ENCODE assay signal across 20 cellular contexts in genomic region chr1:240193699-240194098, GRCh38.
DNase-seq lines count a peak whose midpoint lies in the region; ATAC-seq and FAIRE-seq lines count a peak whose summit lies in the region.
"Had no signal": no experiment of that assay in that cellular context is flagged by ENCODE, and none has a peak within 500 bp of the region (broad histone marks: within the 10 kb centered on the region; RNA-seq: fewer than 3 reads in every experiment).

No MANE protein-coding gene starts in this region.

- no peak overlapping the region for H3K14ac ChIP-seq in trophoblast cell (ENCODE audit: low read length)

- ATAC-seq in HG02870 (IDR thresholded peaks at IDR 0.05; ENCODE audit: unreplicated experiment) = peak; percentile 57
- no peak for ATAC-seq in GM18519 (IDR thresholded peaks at IDR 0.05; ENCODE audit: low FRiP score, unreplicated experiment)
- no peak for ATAC-seq in GM19452 (IDR thresholded peaks at IDR 0.05; ENCODE audit: unreplicated experiment)

- peak; percentile 16 for DNase-seq in EL
- DNase-seq in astrocyte of the hippocampus (ENCODE audit: low read depth, low spot score) = peak; percentile 7
- no peak for DNase-seq in trophoblast cell
- no peak for DNase-seq in small intestine
- DNase-seq: amygdala; CD4-positive, alpha-beta memory T cell; cerebellar nuclear complex; erythroblast; H7; kidney glomerular epithelial cell; naive B cell; NCI-H1436; NCI-H526 treated with DMSO at 0.1 percent for 48 hours had no signal

- no peak overlapping the region for H2BK12ac ChIP-seq in trophoblast cell (ENCODE audit: low read length)

- H3K9me3 ChIP-seq in trophoblast cell (ENCODE audit: insufficient read depth, low read depth, low read length) (no peaks in the 10 kb centered on the region), small intestine (ENCODE audit: control insufficient read depth, low read depth) (no peaks in the 10 kb centered on the region)
- H3K9me3 ChIP-seq: gastroesophageal sphincter, right atrium auricular region, thoracic aorta had no signal

- no peaks in the 10 kb centered on the region for H3K79me2 ChIP-seq in trophoblast cell (ENCODE audit: control insufficient read depth, insufficient read depth, low read length, poor library complexity)

- no peak overlapping the region for H3K4ac ChIP-seq in trophoblast cell (ENCODE audit: low read depth, low read length)

- no peak overlapping the region for H2AK5ac ChIP-seq in trophoblast cell (ENCODE audit: low read length)

- no peak overlapping the region for H4K91ac ChIP-seq in trophoblast cell (ENCODE audit: low read depth, low read length)

- H3K4me1 ChIP-seq in trophoblast cell (ENCODE audit: control insufficient read depth in 1 of 2, insufficient read depth in 2 of 2, low read length in 2 of 2) = peaks cover 0 to 2% of the 10 kb centered on the region in 2 experiments
- H3K4me1 ChIP-seq in small intestine (ENCODE audit: control insufficient read depth in 2 of 2, insufficient read depth in 1 of 2, low read depth in 1 of 2, low read length in 1 of 2) = no peaks in the 10 kb centered on the region
- H3K4me1 ChIP-seq: right atrium auricular region had no signal

- H2BK5ac ChIP-seq in trophoblast cell (ENCODE audit: low read depth, low read length, poor library complexity) = no peak overlapping the region

- H3K4me2 ChIP-seq in trophoblast cell (ENCODE audit: low read length) = no peak overlapping the region

- peak overlapping the region; percentile 19 for H3K27ac ChIP-seq in trophoblast cell (ENCODE audit: low read depth, low read length)
- H3K27ac ChIP-seq in small intestine (ENCODE audit: low read depth in 1 of 2, low read length in 1 of 2) = no peak overlapping the region
- H3K27ac ChIP-seq: right atrium auricular region, thoracic aorta had no signal

- no peak for FAIRE-seq in small intestine (lab: Jason Lieb, UNC)
- FAIRE-seq: GM12891 had no signal

- H3K23ac ChIP-seq in trophoblast cell (ENCODE audit: low read length) = no peak overlapping the region

- no peak overlapping the region for H4K8ac ChIP-seq in trophoblast cell (ENCODE audit: low read depth, low read length)

- H2BK120ac ChIP-seq in trophoblast cell (ENCODE audit: insufficient read depth, low read length, poor library complexity) = peak overlapping the region; percentile 11

- H3K27me3 ChIP-seq in trophoblast cell (ENCODE audit: insufficient read depth, low read length) = no peaks in the 10 kb centered on the region
- no peaks in the 10 kb centered on the region for H3K27me3 ChIP-seq in small intestine (ENCODE audit: control insufficient read depth in 2 of 2, insufficient read depth in 2 of 2, low read length in 2 of 2)
- H3K27me3 ChIP-seq: gastroesophageal sphincter, right atrium auricular region had no signal

- no peak overlapping the region for H3K4me3 ChIP-seq in trophoblast cell (ENCODE audit: low read depth, low read length)
- H3K4me3 ChIP-seq in small intestine (ENCODE audit: low read depth in 1 of 2, low read length in 2 of 2) = no peak overlapping the region
- H3K4me3 ChIP-seq: gastroesophageal sphincter, right atrium auricular region, thoracic aorta had no signal

- no peaks in the 10 kb centered on the region for H3K79me1 ChIP-seq in trophoblast cell (ENCODE audit: low read length)

- no peaks in the 10 kb centered on the region for H3K36me3 ChIP-seq in trophoblast cell (ENCODE audit: control insufficient read depth in 1 of 2, insufficient read depth in 2 of 2, low read length in 2 of 2)
- H3K36me3 ChIP-seq in small intestine (ENCODE audit: control insufficient read depth in 2 of 2, insufficient read depth in 2 of 2, low read length in 2 of 2) = no peaks in the 10 kb centered on the region
- H3K36me3 ChIP-seq: gastroesophageal sphincter, right atrium auricular region, thoracic aorta had no signal

- H4K12ac ChIP-seq in trophoblast cell (ENCODE audit: low read depth, low read length) = no peak overlapping the region

- no peak overlapping the region for H3K18ac ChIP-seq in trophoblast cell (ENCODE audit: low read length)

- H3K9ac ChIP-seq in trophoblast cell (ENCODE audit: low read length) = no peak overlapping the region

- WGBS in trophoblast cell (ENCODE audit: extremely low coverage, insufficient coverage, insufficient read length) = no CpG with 5 or more reads among the region's 2 CpGs
- 50 to 58% (median 54%) methylated on average over 2 of the region's 2 CpGs for WGBS in small intestine, 3 donors

- no peak overlapping the region for H2AFZ ChIP-seq in trophoblast cell (ENCODE audit: insufficient read depth, low read length, poor library complexity)

Comparison
In these comparisons a context has a peak if more than half of its experiments do, and no peak if none do; other contexts are left out.
1. DNase-seq: peak in EL (single experiment) and astrocyte of the hippocampus (single experiment); none in trophoblast cell (0 of 2) and small intestine (single experiment).